In genomic region chr10:91630592-91630991, GRCh38 we compare ENCODE assay signal across 1 cellular context.
TF ChIP-seq lines count a peak whose summit lies in the region.

No MANE protein-coding gene starts in this region.

TF ChIP-seq in A549, 52 proteins besides CTCF, POLR2A, EP300 and RAD21:
- TF ChIP-seq ELK1 (IDR thresholded peaks at IDR 0.05; ENCODE audit: low read depth, low read length) (no peak), JUNB (IDR thresholded peaks at IDR 0.05) (no peak), FOXS1 (CRISPR knock-in tag; IDR thresholded peaks at IDR 0.05) (no peak), ZNF302 (CRISPR knock-in tag; IDR thresholded peaks at IDR 0.05) (no peak), E2F6 (IDR thresholded peaks at IDR 0.05; ENCODE audit: borderline replicate concordance, low read depth) (no peak), ZSCAN20 (CRISPR knock-in tag; IDR thresholded peaks at IDR 0.05) (no peak), HMGXB4 (CRISPR knock-in tag; IDR thresholded peaks at IDR 0.05; ENCODE audit: borderline replicate concordance) (no peak), TP53 (CRISPR knock-in tag; IDR thresholded peaks at IDR 0.05) (no peak), JUN (IDR thresholded peaks at IDR 0.05) (no peak), REST (IDR thresholded peaks at IDR 0.05) (no peak), BHLHE40 (IDR thresholded peaks at IDR 0.05; ENCODE audit: low read depth, low read length) (no peak)
